1 cellular context compared by ENCODE assay signal in the genomic region with DNA sequence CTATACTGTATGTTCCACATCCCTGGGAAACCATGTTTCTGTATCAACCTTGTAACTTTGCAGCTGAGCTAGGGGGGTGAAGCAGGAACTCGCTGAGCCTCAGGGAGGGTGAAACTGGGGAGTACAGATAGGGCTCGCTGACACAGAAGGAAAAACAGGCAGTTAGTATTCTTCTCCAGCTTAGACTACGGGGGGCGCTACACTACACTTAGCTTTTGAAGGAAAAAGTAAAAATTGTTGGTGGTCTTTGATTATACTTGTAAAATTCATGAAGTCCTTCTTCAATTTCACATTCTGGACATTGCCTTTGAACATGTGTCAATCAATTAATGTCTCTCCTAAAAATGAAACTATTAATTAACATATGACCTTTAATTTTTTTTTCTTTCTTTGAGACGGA.
TF ChIP-seq lines count a peak whose summit lies in the region.

No MANE protein-coding gene starts in this region.

TF ChIP-seq in H1, 55 proteins besides CTCF, POLR2A, EP300 and RAD21:
- no peak for TF ChIP-seq SP1 (IDR thresholded peaks at IDR 0.05; ENCODE audit: low read depth, low read length)
- TF ChIP-seq EZH2 (IDR thresholded peaks at IDR 0.05; ENCODE audit: low read depth, low read length, severe bottlenecking) = no peak
- no peak for TF ChIP-seq HDAC6 (IDR thresholded peaks at IDR 0.05; ENCODE audit: low read depth, low read length)
- TF ChIP-seq NRF1 (IDR thresholded peaks at IDR 0.05; ENCODE audit: low read depth, low read length) = no peak
- TF ChIP-seq SP4 (IDR thresholded peaks at IDR 0.05; ENCODE audit: low read length) = no peak
- TF ChIP-seq KDM5A (IDR thresholded peaks at IDR 0.05; ENCODE audit: low read length) = no peak
- no peak for TF ChIP-seq SIRT6 (IDR thresholded peaks at IDR 0.05; ENCODE audit: low read length)
- no peak for TF ChIP-seq MAX (IDR thresholded peaks at IDR 0.05)
- no peak for TF ChIP-seq SUZ12 (IDR thresholded peaks at IDR 0.05; ENCODE audit: low read length)
- TF ChIP-seq KDM4A (IDR thresholded peaks at IDR 0.05; ENCODE audit: low read depth, low read length, severe bottlenecking) = no peak
- TF ChIP-seq USF2 (IDR thresholded peaks at IDR 0.05; ENCODE audit: low read length) = no peak
- TF ChIP-seq SRF (IDR thresholded peaks at IDR 0.05; ENCODE audit: low read depth, low read length) = no peak
- no peak for TF ChIP-seq ZNF274 (IDR thresholded peaks at IDR 0.05; ENCODE audit: borderline replicate concordance, extremely low read depth, low read length)
